In genomic region chr16:89393731-89394406, GRCh38 we compare ENCODE assay signal across 1 cellular context.
TF ChIP-seq lines count a peak whose summit lies in the region.

No MANE protein-coding gene starts in this region.

TF ChIP-seq in HepG2, 621 proteins besides CTCF, POLR2A, EP300 and RAD21 (continued from another document and continues in another):
- TF ChIP-seq FOXO4 (CRISPR knock-in tag; conservative IDR thresholded peaks at IDR 0.05) (no peak), ATF2 (CRISPR knock-in tag; IDR thresholded peaks at IDR 0.05) (peak; percentile 33; the same call in 1 of the 2 replicates), ZNF639 (CRISPR knock-in tag; conservative IDR thresholded peaks at IDR 0.05) (no peak), ZBTB49 (CRISPR knock-in tag; IDR thresholded peaks at IDR 0.05; ENCODE audit: borderline replicate concordance) (no peak), ZNF205 (CRISPR knock-in tag; IDR thresholded peaks at IDR 0.05) (no peak), ZNF75D (CRISPR knock-in tag; IDR thresholded peaks at IDR 0.05; ENCODE audit: borderline replicate concordance) (no peak), ZNF30 (CRISPR knock-in tag; IDR thresholded peaks at IDR 0.05) (no peak), HCFC1 (IDR thresholded peaks at IDR 0.05; ENCODE audit: low read depth, low read length) (no peak), ZNF124 (CRISPR knock-in tag; IDR thresholded peaks at IDR 0.05) (no peak), ZNF7 (CRISPR knock-in tag; IDR thresholded peaks at IDR 0.05) (no peak), SPEN (CRISPR knock-in tag; IDR thresholded peaks at IDR 0.05; ENCODE audit: low read depth) (no peak), FOSL2 (CRISPR knock-in tag; IDR thresholded peaks at IDR 0.05) (0 out of 2 replicates have a peak, but pooled peaks have one; percentile 5), ZNF704 (CRISPR knock-in tag; IDR thresholded peaks at IDR 0.05; ENCODE audit: borderline replicate concordance) (no peak), ZNF720 (CRISPR knock-in tag; IDR thresholded peaks at IDR 0.05) (no peak), NFAT5 (CRISPR knock-in tag; IDR thresholded peaks at IDR 0.05) (no peak), KAT7 (CRISPR knock-in tag; IDR thresholded peaks at IDR 0.05; ENCODE audit: borderline replicate concordance) (no peak), ZNF136 (CRISPR knock-in tag; IDR thresholded peaks at IDR 0.05; ENCODE audit: low read depth) (no peak), KMT2A (CRISPR knock-in tag; IDR thresholded peaks at IDR 0.05) (no peak), GABPB1 (CRISPR knock-in tag; IDR thresholded peaks at IDR 0.05) (peak; percentile 10; the same call in 1 of the 2 replicates), BCL3 (CRISPR knock-in tag; IDR thresholded peaks at IDR 0.05) (no peak), DMAP1 (CRISPR knock-in tag; IDR thresholded peaks at IDR 0.05) (no peak), RARA (CRISPR knock-in tag; IDR thresholded peaks at IDR 0.05) (peak; percentile 60), ZBTB14 (CRISPR knock-in tag; IDR thresholded peaks at IDR 0.05) (no peak), ZNF280D (CRISPR knock-in tag; IDR thresholded peaks at IDR 0.05) (no peak), ZSCAN5A (CRISPR knock-in tag; IDR thresholded peaks at IDR 0.05; ENCODE audit: borderline replicate concordance) (no peak), RXRA (CRISPR knock-in tag; IDR thresholded peaks at IDR 0.05) (peak; percentile 60), ZBTB10 (CRISPR knock-in tag; IDR thresholded peaks at IDR 0.05; ENCODE audit: borderline replicate concordance) (no peak), ZNF232 (CRISPR knock-in tag; IDR thresholded peaks at IDR 0.05; ENCODE audit: borderline replicate concordance) (no peak)
